ENCODE assay signal across 2 cellular contexts in genomic region chr11:20457001-20457768, GRCh38.
A peak's percentile ranks its signal among the peaks of the same experiment; 100 is the strongest.
TF ChIP-seq lines count a peak whose summit lies in the region.

No MANE protein-coding gene starts in this region.

TF ChIP-seq in HEK293, 187 proteins besides CTCF, POLR2A, EP300 and RAD21 (continued from another document):
- no peak for TF ChIP-seq REST (tag by site-specific recombination; IDR thresholded peaks at IDR 0.05)
- no peak for TF ChIP-seq ZNF670 (tag by site-specific recombination; IDR thresholded peaks at IDR 0.05; ENCODE audit: low read depth)
- TF ChIP-seq TCF7L2 (IDR thresholded peaks at IDR 0.05; ENCODE audit: borderline replicate concordance, low read depth, low read length), result no peak
- TF ChIP-seq ZNF664 (tag by site-specific recombination; IDR thresholded peaks at IDR 0.05), result peak; percentile 55; the same call in 1 of the 2 replicates

TF ChIP-seq in WTC11, 78 proteins besides CTCF, POLR2A, EP300 and RAD21 (continued from another document):
- no peak for TF ChIP-seq AR (CRISPR knock-in tag; IDR thresholded peaks at IDR 0.05)
